5 cellular contexts compared by ENCODE assay signal in the genomic region with DNA sequence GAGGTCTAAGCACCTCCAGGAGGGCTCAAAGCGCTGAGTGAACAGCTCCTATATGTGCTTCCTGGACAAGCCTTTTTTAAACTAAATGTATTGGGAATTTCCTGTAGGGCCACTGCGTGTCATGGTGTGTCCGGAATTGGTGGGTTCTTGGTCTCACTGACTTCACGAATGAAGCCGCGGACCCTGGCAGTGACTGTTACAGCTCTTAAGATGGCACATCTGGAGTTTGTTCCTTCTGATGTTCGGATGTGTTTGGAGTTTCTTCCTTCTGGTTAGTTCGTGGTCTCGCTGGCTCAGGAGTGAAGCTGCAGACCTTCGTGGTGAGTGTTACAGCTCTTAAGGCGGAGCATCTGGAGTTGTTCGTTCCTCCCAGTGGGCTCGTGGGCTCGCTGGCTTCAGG. TPM values are rescaled to one million over a fixed set of nuclear protein-coding genes. Genes with fewer than 3 reads are reported as not detected.
"Had no signal": no experiment of that assay in that cellular context is flagged by ENCODE, and none has a peak within 500 bp of the region (broad histone marks: within the 10 kb centered on the region; RNA-seq: fewer than 3 reads in every experiment).

No MANE protein-coding gene starts in this region.

RNA-seq across cellular contexts. Expression of a gene that starts 51.2 kb away (rescaled TPM):
- total RNA-seq: HepG2, HT-29, HT1080, IMR-90, K562 had no signal

RNA-seq across cellular contexts. Expression of a gene that starts 56.2 kb away (rescaled TPM):
- total RNA-seq: HepG2, HT-29, HT1080, IMR-90, K562 had no signal
